ENCODE assay signal across 1 cellular context in the genomic region with DNA sequence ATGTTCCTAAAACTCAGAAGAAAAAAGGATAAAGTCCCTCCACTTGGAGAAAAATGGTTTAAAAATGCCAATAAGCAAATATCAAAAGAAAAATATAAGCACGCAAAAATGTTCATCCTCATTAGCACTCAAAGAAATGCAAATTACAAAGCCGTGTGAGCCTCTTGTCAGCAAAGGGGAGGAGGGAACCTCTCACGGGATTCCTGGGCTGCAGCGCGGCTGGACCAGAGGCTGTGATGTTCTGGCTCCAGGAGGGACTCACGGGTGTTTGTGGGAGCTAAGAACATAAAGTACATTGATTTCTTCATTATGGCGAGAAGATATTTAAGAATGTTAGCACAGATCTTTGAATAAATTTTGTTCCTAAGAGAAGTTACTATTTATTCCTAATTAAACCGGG.
TF ChIP-seq lines count a peak whose summit lies in the region.

No MANE protein-coding gene starts in this region.

TF ChIP-seq in GM23338, 12 proteins besides CTCF, POLR2A, EP300 and RAD21:
- TF ChIP-seq ZNF462 (CRISPR knock-in tag; IDR thresholded peaks at IDR 0.05) (no peak), EZH2phosphoT487 (IDR thresholded peaks at IDR 0.05; ENCODE audit: unreplicated experiment) (no peak), CREB1 (CRISPR knock-in tag; IDR thresholded peaks at IDR 0.05; ENCODE audit: low read depth) (no peak), ZNF331 (CRISPR knock-in tag; IDR thresholded peaks at IDR 0.05; ENCODE audit: low read depth) (no peak), STAT1 (IDR thresholded peaks at IDR 0.05; ENCODE audit: unreplicated experiment) (no peak), EZH2 (IDR thresholded peaks at IDR 0.05; ENCODE audit: low read depth, unreplicated experiment) (no peak)
TF ChIP-seq in GM23338: peak in this region for 0.
